ENCODE assay signal across 1 cellular context in the genomic region with DNA sequence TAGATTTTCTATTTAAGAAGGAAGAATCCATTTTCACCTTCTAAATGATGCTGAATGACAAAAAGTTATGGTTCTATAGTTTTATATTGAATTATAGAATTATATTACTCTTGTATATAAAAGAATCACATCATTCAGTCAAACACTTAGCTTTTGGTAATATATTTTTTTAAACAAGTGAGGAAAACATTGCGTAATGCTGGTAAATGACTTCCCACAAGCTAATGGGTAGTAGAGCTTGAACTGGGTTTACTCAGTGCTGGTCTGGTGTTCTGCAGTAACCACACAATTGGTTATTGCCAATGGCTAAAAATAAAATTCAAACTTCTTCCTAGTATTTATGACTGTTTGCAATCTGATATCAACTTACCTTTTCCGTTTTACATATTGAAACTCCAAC.
TF ChIP-seq lines count a peak whose summit lies in the region.

No MANE protein-coding gene starts in this region.

TF ChIP-seq in HepG2, 621 proteins besides CTCF, POLR2A, EP300 and RAD21:
- TF ChIP-seq RARG (CRISPR knock-in tag; IDR thresholded peaks at IDR 0.05; ENCODE audit: low read depth) (no peak), CEBPB (IDR thresholded peaks at IDR 0.05; ENCODE audit: borderline replicate concordance, low read depth, low read length) (peak; percentile 84), ZMYM2 (CRISPR knock-in tag; IDR thresholded peaks at IDR 0.05) (no peak)
